In genomic region chr12:3872800-3873636, GRCh38 we compare ENCODE assay signal across 1 cellular context.
TF ChIP-seq lines count a peak whose summit lies in the region.

TSS of gene PARP11 (minus strand) at chr12:3873399. CDS start at chr12:3873229, 170 bp downstream.

TF ChIP-seq in GM12878, 131 proteins besides CTCF, POLR2A, EP300 and RAD21 (continued from another document and continues in another):
- TF ChIP-seq ZBTB11 (CRISPR knock-in tag; IDR thresholded peaks at IDR 0.05) (peak; percentile 73), RUNX3 (IDR thresholded peaks at IDR 0.05; ENCODE audit: low read length) (no peak; the same call in 1 of the 2 replicates), CHD1 (IDR thresholded peaks at IDR 0.05; ENCODE audit: low read depth, low read length) (no peak), ZNF274 (IDR thresholded peaks at IDR 0.05; ENCODE audit: insufficient read depth, insufficient read length) (no peak), NBN (IDR thresholded peaks at IDR 0.05) (peak; percentile 51; the same call in 1 of the 2 replicates), ZNF217 (IDR thresholded peaks at IDR 0.05) (no peak), SRF (IDR thresholded peaks at IDR 0.05; ENCODE audit: low read depth in 2 of 2, low read length in 2 of 2) (no peak), MEF2B (IDR thresholded peaks at IDR 0.05; ENCODE audit: partially characterized antibody, poor library complexity, severe bottlenecking) (no peak), CREM (IDR thresholded peaks at IDR 0.05; ENCODE audit: low read depth) (no peak), NFYA (IDR thresholded peaks at IDR 0.05; ENCODE audit: borderline replicate concordance, low read depth, low read length) (no peak), BACH1 (IDR thresholded peaks at IDR 0.05; ENCODE audit: borderline replicate concordance) (no peak), BHLHE40 (IDR thresholded peaks at IDR 0.05; ENCODE audit: borderline replicate concordance in 1 of 2, low read depth in 2 of 2, low read length in 1 of 2) (peak; percentile 94 to 96; a peak in 3 of 4 replicates), GATAD2B (conservative IDR thresholded peaks at IDR 0.05; ENCODE audit: low read depth) (no peak), ZSCAN29 (IDR thresholded peaks at IDR 0.05) (no peak), MTA2 (IDR thresholded peaks at IDR 0.05; ENCODE audit: low read depth) (no peak; the same call in 1 of the 2 replicates), FOS (IDR thresholded peaks at IDR 0.05; ENCODE audit: borderline replicate concordance, extremely low read depth, insufficient read length) (no peak), ZBED1 (IDR thresholded peaks at IDR 0.05; ENCODE audit: borderline replicate concordance) (no peak), NFXL1 (IDR thresholded peaks at IDR 0.05; ENCODE audit: borderline replicate concordance) (no peak), SMARCA5 (IDR thresholded peaks at IDR 0.05) (no peak), SMAD5 (IDR thresholded peaks at IDR 0.05; ENCODE audit: low read depth) (peak; percentile 69; the same call in 1 of the 2 replicates), SMC3 (IDR thresholded peaks at IDR 0.05; ENCODE audit: borderline replicate concordance, low read length) (no peak), CBX5 (IDR thresholded peaks at IDR 0.05; ENCODE audit: low read depth) (no peak), TCF12 (IDR thresholded peaks at IDR 0.05; ENCODE audit: low read depth, low read length) (no peak), YY1 (IDR thresholded peaks at IDR 0.05; ENCODE audit: low read depth, low read length) (no peak), CHD2 (IDR thresholded peaks at IDR 0.05; ENCODE audit: borderline replicate concordance, low read depth, low read length) (peak; percentile 68), RFX5 (IDR thresholded peaks at IDR 0.05; ENCODE audit: low read depth, low read length) (0 out of 2 replicates have a peak, but pooled peaks have one; percentile 25), POLR2AphosphoS5 (IDR thresholded peaks at IDR 0.05; ENCODE audit: low read length) (peak; percentile 77), BRCA1 (IDR thresholded peaks at IDR 0.05; ENCODE audit: low read depth, low read length) (no peak), RCOR1 (conservative IDR thresholded peaks at IDR 0.05; ENCODE audit: low read depth, low read length) (no peak), TAF1 (IDR thresholded peaks at IDR 0.05; ENCODE audit: borderline replicate concordance, low read depth, low read length) (peak; percentile 37; the same call in 1 of the 2 replicates), TBL1XR1 (IDR thresholded peaks at IDR 0.05; ENCODE audit: low read depth, low read length) (no peak), CEBPB (IDR thresholded peaks at IDR 0.05; ENCODE audit: borderline replicate concordance in 1 of 2, low read depth in 2 of 2, low read length in 2 of 2) (no peak), BCL3 (IDR thresholded peaks at IDR 0.05; ENCODE audit: borderline replicate concordance, insufficient read depth, low read depth, low read length, poor library complexity, severe bottlenecking) (no peak), HDGF (IDR thresholded peaks at IDR 0.05) (peak; percentile 89; the same call in 1 of the 2 replicates), MXI1 (IDR thresholded peaks at IDR 0.05; ENCODE audit: low read depth, low read length) (no peak), ZNF622 (IDR thresholded peaks at IDR 0.05) (no peak), BMI1 (IDR thresholded peaks at IDR 0.05; ENCODE audit: borderline replicate concordance) (no peak), PAX8 (IDR thresholded peaks at IDR 0.05) (no peak), BCL11A (IDR thresholded peaks at IDR 0.05; ENCODE audit: low read depth, low read length) (no peak), ASH2L (IDR thresholded peaks at IDR 0.05; ENCODE audit: borderline replicate concordance, low read depth) (no peak), NR2C1 (IDR thresholded peaks at IDR 0.05) (peak; percentile 75), CBX3 (IDR thresholded peaks at IDR 0.05; ENCODE audit: borderline replicate concordance, low read depth) (no peak), RELA (IDR thresholded peaks at IDR 0.05; ENCODE audit: borderline replicate concordance, partially characterized antibody) (no peak), KAT2A (conservative IDR thresholded peaks at IDR 0.05; ENCODE audit: control insufficient read depth, low read depth, low read length) (no peak)
- TF ChIP-seq, protein P1, sequence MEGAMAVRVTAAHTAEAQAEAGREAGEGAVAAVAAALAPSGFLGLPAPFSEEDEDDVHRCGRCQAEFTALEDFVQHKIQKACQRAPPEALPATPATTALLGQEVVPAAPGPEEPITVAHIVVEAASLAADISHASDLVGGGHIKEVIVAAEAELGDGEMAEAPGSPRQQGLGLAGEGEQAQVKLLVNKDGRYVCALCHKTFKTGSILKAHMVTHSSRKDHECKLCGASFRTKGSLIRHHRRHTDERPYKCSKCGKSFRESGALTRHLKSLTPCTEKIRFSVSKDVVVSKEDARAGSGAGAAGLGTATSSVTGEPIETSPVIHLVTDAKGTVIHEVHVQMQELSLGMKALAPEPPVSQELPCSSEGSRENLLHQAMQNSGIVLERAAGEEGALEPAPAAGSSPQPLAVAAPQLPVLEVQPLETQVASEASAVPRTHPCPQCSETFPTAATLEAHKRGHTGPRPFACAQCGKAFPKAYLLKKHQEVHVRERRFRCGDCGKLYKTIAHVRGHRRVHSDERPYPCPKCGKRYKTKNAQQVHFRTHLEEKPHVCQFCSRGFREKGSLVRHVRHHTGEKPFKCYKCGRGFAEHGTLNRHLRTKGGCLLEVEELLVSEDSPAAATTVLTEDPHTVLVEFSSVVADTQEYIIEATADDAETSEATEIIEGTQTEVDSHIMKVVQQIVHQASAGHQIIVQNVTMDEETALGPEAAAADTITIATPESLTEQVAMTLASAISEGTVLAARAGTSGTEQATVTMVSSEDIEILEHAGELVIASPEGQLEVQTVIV (IDR thresholded peaks at IDR 0.05; ENCODE audit: borderline replicate concordance, partially characterized antibody), result peak; percentile 40
- TF ChIP-seq, protein P2, sequence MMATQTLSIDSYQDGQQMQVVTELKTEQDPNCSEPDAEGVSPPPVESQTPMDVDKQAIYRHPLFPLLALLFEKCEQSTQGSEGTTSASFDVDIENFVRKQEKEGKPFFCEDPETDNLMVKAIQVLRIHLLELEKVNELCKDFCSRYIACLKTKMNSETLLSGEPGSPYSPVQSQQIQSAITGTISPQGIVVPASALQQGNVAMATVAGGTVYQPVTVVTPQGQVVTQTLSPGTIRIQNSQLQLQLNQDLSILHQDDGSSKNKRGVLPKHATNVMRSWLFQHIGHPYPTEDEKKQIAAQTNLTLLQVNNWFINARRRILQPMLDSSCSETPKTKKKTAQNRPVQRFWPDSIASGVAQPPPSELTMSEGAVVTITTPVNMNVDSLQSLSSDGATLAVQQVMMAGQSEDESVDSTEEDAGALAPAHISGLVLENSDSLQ (IDR thresholded peaks at IDR 0.05), result peak; percentile 66
- TF ChIP-seq, protein P3, sequence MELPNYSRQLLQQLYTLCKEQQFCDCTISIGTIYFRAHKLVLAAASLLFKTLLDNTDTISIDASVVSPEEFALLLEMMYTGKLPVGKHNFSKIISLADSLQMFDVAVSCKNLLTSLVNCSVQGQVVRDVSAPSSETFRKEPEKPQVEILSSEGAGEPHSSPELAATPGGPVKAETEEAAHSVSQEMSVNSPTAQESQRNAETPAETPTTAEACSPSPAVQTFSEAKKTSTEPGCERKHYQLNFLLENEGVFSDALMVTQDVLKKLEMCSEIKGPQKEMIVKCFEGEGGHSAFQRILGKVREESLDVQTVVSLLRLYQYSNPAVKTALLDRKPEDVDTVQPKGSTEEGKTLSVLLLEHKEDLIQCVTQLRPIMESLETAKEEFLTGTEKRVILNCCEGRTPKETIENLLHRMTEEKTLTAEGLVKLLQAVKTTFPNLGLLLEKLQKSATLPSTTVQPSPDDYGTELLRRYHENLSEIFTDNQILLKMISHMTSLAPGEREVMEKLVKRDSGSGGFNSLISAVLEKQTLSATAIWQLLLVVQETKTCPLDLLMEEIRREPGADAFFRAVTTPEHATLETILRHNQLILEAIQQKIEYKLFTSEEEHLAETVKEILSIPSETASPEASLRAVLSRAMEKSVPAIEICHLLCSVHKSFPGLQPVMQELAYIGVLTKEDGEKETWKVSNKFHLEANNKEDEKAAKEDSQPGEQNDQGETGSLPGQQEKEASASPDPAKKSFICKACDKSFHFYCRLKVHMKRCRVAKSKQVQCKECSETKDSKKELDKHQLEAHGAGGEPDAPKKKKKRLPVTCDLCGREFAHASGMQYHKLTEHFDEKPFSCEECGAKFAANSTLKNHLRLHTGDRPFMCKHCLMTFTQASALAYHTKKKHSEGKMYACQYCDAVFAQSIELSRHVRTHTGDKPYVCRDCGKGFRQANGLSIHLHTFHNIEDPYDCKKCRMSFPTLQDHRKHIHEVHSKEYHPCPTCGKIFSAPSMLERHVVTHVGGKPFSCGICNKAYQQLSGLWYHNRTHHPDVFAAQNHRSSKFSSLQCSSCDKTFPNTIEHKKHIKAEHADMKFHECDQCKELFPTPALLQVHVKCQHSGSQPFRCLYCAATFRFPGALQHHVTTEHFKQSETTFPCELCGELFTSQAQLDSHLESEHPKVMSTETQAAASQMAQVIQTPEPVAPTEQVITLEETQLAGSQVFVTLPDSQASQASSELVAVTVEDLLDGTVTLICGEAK (IDR thresholded peaks at IDR 0.05; ENCODE audit: borderline replicate concordance), result peak; percentile 88
- TF ChIP-seq, protein P4, sequence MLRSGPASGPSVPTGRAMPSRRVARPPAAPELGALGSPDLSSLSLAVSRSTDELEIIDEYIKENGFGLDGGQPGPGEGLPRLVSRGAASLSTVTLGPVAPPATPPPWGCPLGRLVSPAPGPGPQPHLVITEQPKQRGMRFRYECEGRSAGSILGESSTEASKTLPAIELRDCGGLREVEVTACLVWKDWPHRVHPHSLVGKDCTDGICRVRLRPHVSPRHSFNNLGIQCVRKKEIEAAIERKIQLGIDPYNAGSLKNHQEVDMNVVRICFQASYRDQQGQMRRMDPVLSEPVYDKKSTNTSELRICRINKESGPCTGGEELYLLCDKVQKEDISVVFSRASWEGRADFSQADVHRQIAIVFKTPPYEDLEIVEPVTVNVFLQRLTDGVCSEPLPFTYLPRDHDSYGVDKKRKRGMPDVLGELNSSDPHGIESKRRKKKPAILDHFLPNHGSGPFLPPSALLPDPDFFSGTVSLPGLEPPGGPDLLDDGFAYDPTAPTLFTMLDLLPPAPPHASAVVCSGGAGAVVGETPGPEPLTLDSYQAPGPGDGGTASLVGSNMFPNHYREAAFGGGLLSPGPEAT (IDR thresholded peaks at IDR 0.05; ENCODE audit: low read depth), result 0 out of 2 replicates have a peak, but pooled peaks have one; percentile 10
- TF ChIP-seq, protein P5, sequence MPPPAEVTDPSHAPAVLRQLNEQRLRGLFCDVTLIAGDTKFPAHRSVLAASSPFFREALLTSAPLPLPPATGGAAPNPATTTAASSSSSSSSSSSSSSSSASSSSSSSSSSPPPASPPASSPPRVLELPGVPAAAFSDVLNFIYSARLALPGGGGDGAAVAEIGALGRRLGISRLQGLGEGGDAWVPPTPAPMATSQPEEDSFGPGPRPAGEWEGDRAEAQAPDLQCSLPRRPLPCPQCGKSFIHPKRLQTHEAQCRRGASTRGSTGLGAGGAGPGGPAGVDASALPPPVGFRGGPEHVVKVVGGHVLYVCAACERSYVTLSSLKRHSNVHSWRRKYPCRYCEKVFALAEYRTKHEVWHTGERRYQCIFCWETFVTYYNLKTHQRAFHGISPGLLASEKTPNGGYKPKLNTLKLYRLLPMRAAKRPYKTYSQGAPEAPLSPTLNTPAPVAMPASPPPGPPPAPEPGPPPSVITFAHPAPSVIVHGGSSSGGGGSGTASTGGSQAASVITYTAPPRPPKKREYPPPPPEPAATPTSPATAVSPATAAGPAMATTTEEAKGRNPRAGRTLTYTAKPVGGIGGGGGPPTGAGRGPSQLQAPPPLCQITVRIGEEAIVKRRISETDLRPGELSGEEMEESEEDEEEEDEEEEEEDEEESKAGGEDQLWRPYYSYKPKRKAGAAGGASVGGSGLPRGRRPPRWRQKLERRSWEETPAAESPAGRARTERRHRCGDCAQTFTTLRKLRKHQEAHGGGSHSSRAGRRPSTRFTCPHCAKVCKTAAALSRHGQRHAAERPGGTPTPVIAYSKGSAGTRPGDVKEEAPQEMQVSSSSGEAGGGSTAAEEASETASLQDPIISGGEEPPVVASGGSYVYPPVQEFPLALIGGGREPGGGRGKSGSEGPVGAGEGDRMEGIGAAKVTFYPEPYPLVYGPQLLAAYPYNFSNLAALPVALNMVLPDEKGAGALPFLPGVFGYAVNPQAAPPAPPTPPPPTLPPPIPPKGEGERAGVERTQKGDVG (CRISPR knock-in tag; IDR thresholded peaks at IDR 0.05), result no peak
